Comparison of ENCODE assay signal across 1 cellular context in the genomic region with DNA sequence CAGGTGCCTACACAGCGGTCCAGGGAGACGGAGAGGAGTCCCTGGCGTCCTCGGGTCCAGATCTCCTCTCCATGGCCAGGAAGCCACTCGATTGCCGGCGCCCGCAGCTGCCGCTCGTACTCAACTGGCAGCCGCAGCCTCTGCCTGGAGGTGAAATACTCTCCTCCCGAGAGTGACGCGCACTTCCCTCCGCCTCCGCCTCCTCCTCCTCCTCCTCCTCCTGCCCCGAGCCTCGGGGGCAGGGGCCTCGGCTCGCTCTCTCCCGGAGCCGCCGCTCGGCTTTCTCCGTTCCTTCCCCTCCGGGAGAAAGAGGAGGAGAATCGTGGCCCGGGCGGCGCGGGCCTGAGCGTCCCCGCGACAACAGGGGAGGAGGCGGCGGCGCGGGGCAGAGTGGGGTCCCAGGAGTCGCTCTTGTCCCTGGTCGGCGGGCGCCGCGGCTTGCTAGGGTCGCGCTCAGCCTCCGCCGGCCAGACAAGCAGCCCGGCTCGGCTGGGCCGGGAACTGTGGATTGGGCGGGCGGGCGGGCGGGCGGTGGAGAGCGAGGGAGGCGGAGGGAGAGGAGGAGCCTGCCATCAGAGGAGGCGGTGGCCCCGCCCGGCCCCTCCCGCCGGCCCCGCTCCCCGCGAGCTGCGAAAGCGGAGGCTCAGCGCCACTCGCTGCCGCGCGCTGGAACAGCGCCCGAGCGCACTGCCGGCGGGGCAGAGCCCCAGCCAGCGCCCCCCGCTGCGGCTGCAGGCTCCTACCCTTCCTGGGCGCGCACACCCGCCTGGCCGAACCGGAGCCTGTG.
TF ChIP-seq lines count a peak whose summit lies in the region.

A gene with protein sequence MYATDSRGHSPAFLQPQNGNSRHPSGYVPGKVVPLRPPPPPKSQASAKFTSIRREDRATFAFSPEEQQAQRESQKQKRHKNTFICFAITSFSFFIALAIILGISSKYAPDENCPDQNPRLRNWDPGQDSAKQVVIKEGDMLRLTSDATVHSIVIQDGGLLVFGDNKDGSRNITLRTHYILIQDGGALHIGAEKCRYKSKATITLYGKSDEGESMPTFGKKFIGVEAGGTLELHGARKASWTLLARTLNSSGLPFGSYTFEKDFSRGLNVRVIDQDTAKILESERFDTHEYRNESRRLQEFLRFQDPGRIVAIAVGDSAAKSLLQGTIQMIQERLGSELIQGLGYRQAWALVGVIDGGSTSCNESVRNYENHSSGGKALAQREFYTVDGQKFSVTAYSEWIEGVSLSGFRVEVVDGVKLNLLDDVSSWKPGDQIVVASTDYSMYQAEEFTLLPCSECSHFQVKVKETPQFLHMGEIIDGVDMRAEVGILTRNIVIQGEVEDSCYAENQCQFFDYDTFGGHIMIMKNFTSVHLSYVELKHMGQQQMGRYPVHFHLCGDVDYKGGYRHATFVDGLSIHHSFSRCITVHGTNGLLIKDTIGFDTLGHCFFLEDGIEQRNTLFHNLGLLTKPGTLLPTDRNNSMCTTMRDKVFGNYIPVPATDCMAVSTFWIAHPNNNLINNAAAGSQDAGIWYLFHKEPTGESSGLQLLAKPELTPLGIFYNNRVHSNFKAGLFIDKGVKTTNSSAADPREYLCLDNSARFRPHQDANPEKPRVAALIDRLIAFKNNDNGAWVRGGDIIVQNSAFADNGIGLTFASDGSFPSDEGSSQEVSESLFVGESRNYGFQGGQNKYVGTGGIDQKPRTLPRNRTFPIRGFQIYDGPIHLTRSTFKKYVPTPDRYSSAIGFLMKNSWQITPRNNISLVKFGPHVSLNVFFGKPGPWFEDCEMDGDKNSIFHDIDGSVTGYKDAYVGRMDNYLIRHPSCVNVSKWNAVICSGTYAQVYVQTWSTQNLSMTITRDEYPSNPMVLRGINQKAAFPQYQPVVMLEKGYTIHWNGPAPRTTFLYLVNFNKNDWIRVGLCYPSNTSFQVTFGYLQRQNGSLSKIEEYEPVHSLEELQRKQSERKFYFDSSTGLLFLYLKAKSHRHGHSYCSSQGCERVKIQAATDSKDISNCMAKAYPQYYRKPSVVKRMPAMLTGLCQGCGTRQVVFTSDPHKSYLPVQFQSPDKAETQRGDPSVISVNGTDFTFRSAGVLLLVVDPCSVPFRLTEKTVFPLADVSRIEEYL (N-terminal part only) (minus strand): TSS at position 126 of the 787 bp plus-strand sequence. CDS start 18,140 bp downstream, outside the sequence.

TF ChIP-seq in HepG2, 621 proteins besides CTCF, POLR2A, EP300 and RAD21 (continued from another document and continues in another):
- TF ChIP-seq, protein P1, sequence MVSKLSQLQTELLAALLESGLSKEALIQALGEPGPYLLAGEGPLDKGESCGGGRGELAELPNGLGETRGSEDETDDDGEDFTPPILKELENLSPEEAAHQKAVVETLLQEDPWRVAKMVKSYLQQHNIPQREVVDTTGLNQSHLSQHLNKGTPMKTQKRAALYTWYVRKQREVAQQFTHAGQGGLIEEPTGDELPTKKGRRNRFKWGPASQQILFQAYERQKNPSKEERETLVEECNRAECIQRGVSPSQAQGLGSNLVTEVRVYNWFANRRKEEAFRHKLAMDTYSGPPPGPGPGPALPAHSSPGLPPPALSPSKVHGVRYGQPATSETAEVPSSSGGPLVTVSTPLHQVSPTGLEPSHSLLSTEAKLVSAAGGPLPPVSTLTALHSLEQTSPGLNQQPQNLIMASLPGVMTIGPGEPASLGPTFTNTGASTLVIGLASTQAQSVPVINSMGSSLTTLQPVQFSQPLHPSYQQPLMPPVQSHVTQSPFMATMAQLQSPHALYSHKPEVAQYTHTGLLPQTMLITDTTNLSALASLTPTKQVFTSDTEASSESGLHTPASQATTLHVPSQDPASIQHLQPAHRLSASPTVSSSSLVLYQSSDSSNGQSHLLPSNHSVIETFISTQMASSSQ (IDR thresholded peaks at IDR 0.05; ENCODE audit: low read depth): no peak
- TF ChIP-seq, protein P1 (CRISPR knock-in tag; IDR thresholded peaks at IDR 0.05; ENCODE audit: borderline replicate concordance): peak; percentile 73; the same call in 1 of the 2 replicates
- TF ChIP-seq MBNL3 (CRISPR knock-in tag; conservative IDR thresholded peaks at IDR 0.05): no peak
- TF ChIP-seq ATF7-NPFF (CRISPR knock-in tag; IDR thresholded peaks at IDR 0.05; ENCODE audit: low read depth): 0 out of 2 replicates have a peak, but pooled peaks have one; percentile 52
- TF ChIP-seq, protein P2, sequence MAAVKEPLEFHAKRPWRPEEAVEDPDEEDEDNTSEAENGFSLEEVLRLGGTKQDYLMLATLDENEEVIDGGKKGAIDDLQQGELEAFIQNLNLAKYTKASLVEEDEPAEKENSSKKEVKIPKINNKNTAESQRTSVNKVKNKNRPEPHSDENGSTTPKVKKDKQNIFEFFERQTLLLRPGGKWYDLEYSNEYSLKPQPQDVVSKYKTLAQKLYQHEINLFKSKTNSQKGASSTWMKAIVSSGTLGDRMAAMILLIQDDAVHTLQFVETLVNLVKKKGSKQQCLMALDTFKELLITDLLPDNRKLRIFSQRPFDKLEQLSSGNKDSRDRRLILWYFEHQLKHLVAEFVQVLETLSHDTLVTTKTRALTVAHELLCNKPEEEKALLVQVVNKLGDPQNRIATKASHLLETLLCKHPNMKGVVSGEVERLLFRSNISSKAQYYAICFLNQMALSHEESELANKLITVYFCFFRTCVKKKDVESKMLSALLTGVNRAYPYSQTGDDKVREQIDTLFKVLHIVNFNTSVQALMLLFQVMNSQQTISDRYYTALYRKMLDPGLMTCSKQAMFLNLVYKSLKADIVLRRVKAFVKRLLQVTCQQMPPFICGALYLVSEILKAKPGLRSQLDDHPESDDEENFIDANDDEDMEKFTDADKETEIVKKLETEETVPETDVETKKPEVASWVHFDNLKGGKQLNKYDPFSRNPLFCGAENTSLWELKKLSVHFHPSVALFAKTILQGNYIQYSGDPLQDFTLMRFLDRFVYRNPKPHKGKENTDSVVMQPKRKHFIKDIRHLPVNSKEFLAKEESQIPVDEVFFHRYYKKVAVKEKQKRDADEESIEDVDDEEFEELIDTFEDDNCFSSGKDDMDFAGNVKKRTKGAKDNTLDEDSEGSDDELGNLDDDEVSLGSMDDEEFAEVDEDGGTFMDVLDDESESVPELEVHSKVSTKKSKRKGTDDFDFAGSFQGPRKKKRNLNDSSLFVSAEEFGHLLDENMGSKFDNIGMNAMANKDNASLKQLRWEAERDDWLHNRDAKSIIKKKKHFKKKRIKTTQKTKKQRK (IDR thresholded peaks at IDR 0.05; ENCODE audit: low read length): no peak
- TF ChIP-seq, protein P3, sequence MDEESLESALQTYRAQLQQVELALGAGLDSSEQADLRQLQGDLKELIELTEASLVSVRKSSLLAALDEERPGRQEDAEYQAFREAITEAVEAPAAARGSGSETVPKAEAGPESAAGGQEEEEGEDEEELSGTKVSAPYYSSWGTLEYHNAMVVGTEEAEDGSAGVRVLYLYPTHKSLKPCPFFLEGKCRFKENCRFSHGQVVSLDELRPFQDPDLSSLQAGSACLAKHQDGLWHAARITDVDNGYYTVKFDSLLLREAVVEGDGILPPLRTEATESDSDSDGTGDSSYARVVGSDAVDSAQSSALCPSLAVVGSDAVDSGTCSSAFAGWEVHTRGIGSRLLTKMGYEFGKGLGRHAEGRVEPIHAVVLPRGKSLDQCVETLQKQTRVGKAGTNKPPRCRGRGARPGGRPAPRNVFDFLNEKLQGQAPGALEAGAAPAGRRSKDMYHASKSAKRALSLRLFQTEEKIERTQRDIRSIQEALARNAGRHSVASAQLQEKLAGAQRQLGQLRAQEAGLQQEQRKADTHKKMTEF (CRISPR knock-in tag; IDR thresholded peaks at IDR 0.05): peak; percentile 89
- TF ChIP-seq, protein P4, sequence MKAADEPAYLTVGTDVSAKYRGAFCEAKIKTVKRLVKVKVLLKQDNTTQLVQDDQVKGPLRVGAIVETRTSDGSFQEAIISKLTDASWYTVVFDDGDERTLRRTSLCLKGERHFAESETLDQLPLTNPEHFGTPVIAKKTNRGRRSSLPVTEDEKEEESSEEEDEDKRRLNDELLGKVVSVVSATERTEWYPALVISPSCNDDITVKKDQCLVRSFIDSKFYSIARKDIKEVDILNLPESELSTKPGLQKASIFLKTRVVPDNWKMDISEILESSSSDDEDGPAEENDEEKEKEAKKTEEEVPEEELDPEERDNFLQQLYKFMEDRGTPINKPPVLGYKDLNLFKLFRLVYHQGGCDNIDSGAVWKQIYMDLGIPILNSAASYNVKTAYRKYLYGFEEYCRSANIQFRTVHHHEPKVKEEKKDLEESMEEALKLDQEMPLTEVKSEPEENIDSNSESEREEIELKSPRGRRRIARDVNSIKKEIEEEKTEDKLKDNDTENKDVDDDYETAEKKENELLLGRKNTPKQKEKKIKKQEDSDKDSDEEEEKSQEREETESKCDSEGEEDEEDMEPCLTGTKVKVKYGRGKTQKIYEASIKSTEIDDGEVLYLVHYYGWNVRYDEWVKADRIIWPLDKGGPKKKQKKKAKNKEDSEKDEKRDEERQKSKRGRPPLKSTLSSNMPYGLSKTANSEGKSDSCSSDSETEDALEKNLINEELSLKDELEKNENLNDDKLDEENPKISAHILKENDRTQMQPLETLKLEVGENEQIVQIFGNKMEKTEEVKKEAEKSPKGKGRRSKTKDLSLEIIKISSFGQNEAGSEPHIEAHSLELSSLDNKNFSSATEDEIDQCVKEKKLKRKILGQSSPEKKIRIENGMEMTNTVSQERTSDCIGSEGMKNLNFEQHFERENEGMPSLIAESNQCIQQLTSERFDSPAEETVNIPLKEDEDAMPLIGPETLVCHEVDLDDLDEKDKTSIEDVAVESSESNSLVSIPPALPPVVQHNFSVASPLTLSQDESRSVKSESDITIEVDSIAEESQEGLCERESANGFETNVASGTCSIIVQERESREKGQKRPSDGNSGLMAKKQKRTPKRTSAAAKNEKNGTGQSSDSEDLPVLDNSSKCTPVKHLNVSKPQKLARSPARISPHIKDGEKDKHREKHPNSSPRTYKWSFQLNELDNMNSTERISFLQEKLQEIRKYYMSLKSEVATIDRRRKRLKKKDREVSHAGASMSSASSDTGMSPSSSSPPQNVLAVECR (CRISPR knock-in tag; IDR thresholded peaks at IDR 0.05; ENCODE audit: borderline replicate concordance): peak; percentile 80
- TF ChIP-seq, protein P5, sequence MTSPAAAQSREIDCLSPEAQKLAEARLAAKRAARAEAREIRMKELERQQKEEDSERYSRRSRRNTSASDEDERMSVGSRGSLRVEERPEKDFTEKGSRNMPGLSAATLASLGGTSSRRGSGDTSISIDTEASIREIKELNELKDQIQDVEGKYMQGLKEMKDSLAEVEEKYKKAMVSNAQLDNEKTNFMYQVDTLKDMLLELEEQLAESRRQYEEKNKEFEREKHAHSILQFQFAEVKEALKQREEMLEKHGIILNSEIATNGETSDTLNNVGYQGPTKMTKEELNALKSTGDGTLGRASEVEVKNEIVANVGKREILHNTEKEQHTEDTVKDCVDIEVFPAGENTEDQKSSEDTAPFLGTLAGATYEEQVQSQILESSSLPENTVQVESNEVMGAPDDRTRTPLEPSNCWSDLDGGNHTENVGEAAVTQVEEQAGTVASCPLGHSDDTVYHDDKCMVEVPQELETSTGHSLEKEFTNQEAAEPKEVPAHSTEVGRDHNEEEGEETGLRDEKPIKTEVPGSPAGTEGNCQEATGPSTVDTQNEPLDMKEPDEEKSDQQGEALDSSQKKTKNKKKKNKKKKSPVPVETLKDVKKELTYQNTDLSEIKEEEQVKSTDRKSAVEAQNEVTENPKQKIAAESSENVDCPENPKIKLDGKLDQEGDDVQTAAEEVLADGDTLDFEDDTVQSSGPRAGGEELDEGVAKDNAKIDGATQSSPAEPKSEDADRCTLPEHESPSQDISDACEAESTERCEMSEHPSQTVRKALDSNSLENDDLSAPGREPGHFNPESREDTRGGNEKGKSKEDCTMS (CRISPR knock-in tag; conservative IDR thresholded peaks at IDR 0.05): no peak
- TF ChIP-seq MEIS1 (CRISPR knock-in tag; IDR thresholded peaks at IDR 0.05; ENCODE audit: borderline replicate concordance): peak; percentile 74
- TF ChIP-seq HIVEP1 (CRISPR knock-in tag; IDR thresholded peaks at IDR 0.05): peak; percentile 23; the same call in 1 of the 2 replicates
- peak; percentile 81 for TF ChIP-seq STAG1 (CRISPR knock-in tag; IDR thresholded peaks at IDR 0.05)
- peak; percentile 54; the same call in 1 of the 2 replicates for TF ChIP-seq ZNF20 (CRISPR knock-in tag; IDR thresholded peaks at IDR 0.05)
- peak; percentile 70; the same call in 1 of the 2 replicates for TF ChIP-seq HOXA9 (CRISPR knock-in tag; IDR thresholded peaks at IDR 0.05; ENCODE audit: borderline replicate concordance)
- no peak for TF ChIP-seq FOXP1 (IDR thresholded peaks at IDR 0.05)
- TF ChIP-seq FOXP1 (CRISPR knock-in tag; IDR thresholded peaks at IDR 0.05): no peak
- no peak for TF ChIP-seq RFX3 (CRISPR knock-in tag; IDR thresholded peaks at IDR 0.05)
- TF ChIP-seq TBP (CRISPR knock-in tag; IDR thresholded peaks at IDR 0.05): peak; percentile 38; the same call in 1 of the 2 replicates
- TF ChIP-seq EEA1 (CRISPR knock-in tag; IDR thresholded peaks at IDR 0.05; ENCODE audit: borderline replicate concordance): 0 out of 2 replicates have a peak, but pooled peaks have one; percentile 27
- TF ChIP-seq, protein P6, sequence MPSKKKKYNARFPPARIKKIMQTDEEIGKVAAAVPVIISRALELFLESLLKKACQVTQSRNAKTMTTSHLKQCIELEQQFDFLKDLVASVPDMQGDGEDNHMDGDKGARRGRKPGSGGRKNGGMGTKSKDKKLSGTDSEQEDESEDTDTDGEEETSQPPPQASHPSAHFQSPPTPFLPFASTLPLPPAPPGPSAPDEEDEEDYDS (CRISPR knock-in tag; IDR thresholded peaks at IDR 0.05): peak; percentile 97
- TF ChIP-seq, protein P7, sequence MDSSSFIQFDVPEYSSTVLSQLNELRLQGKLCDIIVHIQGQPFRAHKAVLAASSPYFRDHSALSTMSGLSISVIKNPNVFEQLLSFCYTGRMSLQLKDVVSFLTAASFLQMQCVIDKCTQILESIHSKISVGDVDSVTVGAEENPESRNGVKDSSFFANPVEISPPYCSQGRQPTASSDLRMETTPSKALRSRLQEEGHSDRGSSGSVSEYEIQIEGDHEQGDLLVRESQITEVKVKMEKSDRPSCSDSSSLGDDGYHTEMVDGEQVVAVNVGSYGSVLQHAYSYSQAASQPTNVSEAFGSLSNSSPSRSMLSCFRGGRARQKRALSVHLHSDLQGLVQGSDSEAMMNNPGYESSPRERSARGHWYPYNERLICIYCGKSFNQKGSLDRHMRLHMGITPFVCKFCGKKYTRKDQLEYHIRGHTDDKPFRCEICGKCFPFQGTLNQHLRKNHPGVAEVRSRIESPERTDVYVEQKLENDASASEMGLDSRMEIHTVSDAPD (CRISPR knock-in tag; IDR thresholded peaks at IDR 0.05): 0 out of 2 replicates have a peak, but pooled peaks have one; percentile 14
- TF ChIP-seq ZNF34 (CRISPR knock-in tag; IDR thresholded peaks at IDR 0.05; ENCODE audit: borderline replicate concordance): peak; percentile 54; the same call in 1 of the 2 replicates
- peak; percentile 88; the same call in 1 of the 2 replicates for TF ChIP-seq ZNF878 (CRISPR knock-in tag; IDR thresholded peaks at IDR 0.05)
- 0 out of 2 replicates have a peak, but pooled peaks have one; percentile 19 for TF ChIP-seq JUN (CRISPR knock-in tag; IDR thresholded peaks at IDR 0.05)
- peak; percentile 51 for TF ChIP-seq CREB1 (IDR thresholded peaks at IDR 0.05)
- TF ChIP-seq CREB1 (CRISPR knock-in tag; IDR thresholded peaks at IDR 0.05): no peak
- TF ChIP-seq ZNF296 (CRISPR knock-in tag; conservative IDR thresholded peaks at IDR 0.05): no peak
- TF ChIP-seq ZNF550 (CRISPR knock-in tag; IDR thresholded peaks at IDR 0.05; ENCODE audit: borderline replicate concordance): no peak
